ENCODE assay signal across 1 cellular context in the genomic region with DNA sequence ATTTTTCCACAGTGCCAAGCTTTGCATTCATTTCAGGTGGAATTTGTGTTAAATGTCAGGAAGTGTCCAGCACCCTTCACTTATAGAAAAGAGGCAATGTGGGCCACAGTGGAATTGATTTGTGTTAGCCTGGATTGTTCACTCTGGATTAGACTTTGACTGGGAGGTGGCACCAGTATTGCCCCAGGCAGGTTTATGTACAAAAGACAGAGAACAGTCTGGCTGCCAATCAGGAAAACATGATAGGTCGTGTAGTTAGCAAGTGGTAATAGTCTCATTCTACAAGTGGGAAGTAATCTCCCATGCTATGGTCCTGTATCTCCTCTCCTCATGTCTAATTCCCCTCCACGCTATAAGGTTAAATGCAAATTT.
TF ChIP-seq lines count a peak whose summit lies in the region.

No MANE protein-coding gene starts in this region.

TF ChIP-seq in SK-N-SH, 30 proteins besides CTCF, POLR2A, EP300 and RAD21 (continued from another document):
- TF ChIP-seq USF1 (IDR thresholded peaks at IDR 0.05; ENCODE audit: borderline replicate concordance, low read depth) (no peak), IRF3 (IDR thresholded peaks at IDR 0.05; ENCODE audit: low read depth, low read length) (no peak), FOSL2 (IDR thresholded peaks at IDR 0.05; ENCODE audit: borderline replicate concordance, low read depth) (no peak), RFX5 (IDR thresholded peaks at IDR 0.05; ENCODE audit: low read length) (no peak), TAF1 (IDR thresholded peaks at IDR 0.05; ENCODE audit: borderline replicate concordance, low read depth, low read length) (no peak)
- TF ChIP-seq, protein P1, sequence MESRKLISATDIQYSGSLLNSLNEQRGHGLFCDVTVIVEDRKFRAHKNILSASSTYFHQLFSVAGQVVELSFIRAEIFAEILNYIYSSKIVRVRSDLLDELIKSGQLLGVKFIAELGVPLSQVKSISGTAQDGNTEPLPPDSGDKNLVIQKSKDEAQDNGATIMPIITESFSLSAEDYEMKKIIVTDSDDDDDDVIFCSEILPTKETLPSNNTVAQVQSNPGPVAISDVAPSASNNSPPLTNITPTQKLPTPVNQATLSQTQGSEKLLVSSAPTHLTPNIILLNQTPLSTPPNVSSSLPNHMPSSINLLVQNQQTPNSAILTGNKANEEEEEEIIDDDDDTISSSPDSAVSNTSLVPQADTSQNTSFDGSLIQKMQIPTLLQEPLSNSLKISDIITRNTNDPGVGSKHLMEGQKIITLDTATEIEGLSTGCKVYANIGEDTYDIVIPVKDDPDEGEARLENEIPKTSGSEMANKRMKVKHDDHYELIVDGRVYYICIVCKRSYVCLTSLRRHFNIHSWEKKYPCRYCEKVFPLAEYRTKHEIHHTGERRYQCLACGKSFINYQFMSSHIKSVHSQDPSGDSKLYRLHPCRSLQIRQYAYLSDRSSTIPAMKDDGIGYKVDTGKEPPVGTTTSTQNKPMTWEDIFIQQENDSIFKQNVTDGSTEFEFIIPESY (IDR thresholded peaks at IDR 0.05; ENCODE audit: borderline replicate concordance, low read depth) = no peak
